In genomic region chr1:153535664-153536585, GRCh38 we compare ENCODE assay signal across 8 cellular contexts. TPM values are rescaled to one million over a fixed set of nuclear protein-coding genes. Genes with fewer than 3 reads are reported as not detected.
A peak's percentile ranks its signal among the peaks of the same experiment; 100 is the strongest.
DNase-seq lines count a peak whose midpoint lies in the region; ATAC-seq and TF ChIP-seq lines count a peak whose summit lies in the region.

Gene S100A6, minus strand, starts transcription at chr1:153535991. Its CDS starts 652 bp downstream, at chr1:153535339.

- TF ChIP-seq POLR2A in Peyer's patch (IDR thresholded peaks at IDR 0.05) = peak; percentile 64 to 72

- H3K36me3 ChIP-seq in Peyer's patch (no peaks in the 10 kb centered on the region), muscle layer of colon (ENCODE audit: insufficient read depth, low read length) (peaks cover 6% of the 10 kb centered on the region)

- DNase-seq in CD4-positive, alpha-beta T cell = peak; percentile 60 to 85 (median 76)
- peak; percentile 80 to 92 (median 92) for DNase-seq in Peyer's patch
- DNase-seq in activated T-helper 1 cell treated with anti-CD3 and anti-CD28 coated beads, Interleukin-12 subunit alpha, Interleukin-12 subunit beta, Interleukin-2, Interleukin-4 antibody, amounts not matched to agents 30 ng/mL and 10 ng/mL and 1 ng/mL, durations not matched to agents 14 hours and 24 hours and 36 hours (ENCODE audit: low spot score) = peak; percentile 76
- peak; percentile 60 to 76 for DNase-seq in stimulated activated CD8-positive, alpha-beta memory T cell treated with anti-CD3 and anti-CD28 coated beads, Interleukin-4, amount 100 ng/mL, for 4 hours (ENCODE audit: low read depth in 2 of 2, low spot score in 1 of 2)

- H3K9me3 ChIP-seq in CD4-positive, alpha-beta T cell (ENCODE audit: control insufficient read depth, low read length) = no peaks in the 10 kb centered on the region
- no peaks in the 10 kb centered on the region for H3K9me3 ChIP-seq in Peyer's patch
- H3K9me3 ChIP-seq in muscle layer of colon (ENCODE audit: low read length) = no peaks in the 10 kb centered on the region

- no peak for TF ChIP-seq CTCF in CD4-positive, alpha-beta T cell (IDR thresholded peaks at IDR 0.05)
- peak in 1 of 6 experiments; percentile 15 for TF ChIP-seq CTCF in Peyer's patch (IDR thresholded peaks at IDR 0.05)

- H3K9me3 Mint-ChIP-seq in CD4-positive, alpha-beta T cell = no peaks in the 10 kb centered on the region
- no peaks in the 10 kb centered on the region for H3K9me3 Mint-ChIP-seq in activated T-helper 1 cell treated with anti-CD3 and anti-CD28 coated beads, Interleukin-12 subunit alpha, Interleukin-12 subunit beta, Interleukin-2, Interleukin-4 antibody, amounts not matched to agents 30 ng/mL and 10 ng/mL and 1 ng/mL, durations not matched to agents 14 hours and 24 hours and 36 hours

- H3K27ac ChIP-seq in CD4-positive, alpha-beta T cell (ENCODE audit: low read depth, low read length) = peak within 1 kb of the TSS; percentile 95
- peak within 1 kb of the TSS; percentile 95 to 99 (median 97) for H3K27ac ChIP-seq in Peyer's patch
- H3K27ac ChIP-seq in muscle layer of colon (ENCODE audit: low read depth, low read length) = peak within 1 kb of the TSS; percentile 98

- peak; percentile 76 for ATAC-seq in CD4-positive, alpha-beta T cell (ENCODE audit: poor library complexity)
- ATAC-seq in HG02678 (IDR thresholded peaks at IDR 0.05; ENCODE audit: unreplicated experiment) (peak; percentile 47), esophagus mucosa (peak; percentile 68), GM18520 (IDR thresholded peaks at IDR 0.05; ENCODE audit: unreplicated experiment) (no peak)

- H3K27me3 Mint-ChIP-seq in CD4-positive, alpha-beta T cell = no peaks in the 10 kb centered on the region
- no peaks in the 10 kb centered on the region for H3K27me3 Mint-ChIP-seq in activated T-helper 1 cell treated with anti-CD3 and anti-CD28 coated beads, Interleukin-12 subunit alpha, Interleukin-12 subunit beta, Interleukin-2, Interleukin-4 antibody, amounts not matched to agents 30 ng/mL and 10 ng/mL and 1 ng/mL, durations not matched to agents 14 hours and 24 hours and 36 hours (ENCODE audit: insufficient read depth)

- H3K4me3 ChIP-seq in Peyer's patch (peak within 1 kb of the TSS; percentile 70 to 89 (median 76)), muscle layer of colon (ENCODE audit: low read depth in 1 of 2, low read length in 2 of 2) (peak within 1 kb of the TSS; percentile 82 to 91)

- intact Hi-C loops in CD4-positive, alpha-beta T cell (cut with DNase I, micrococcal nuclease) = loop anchor here (1.0 to 5.0 kb wide), 2 partner anchors 9 to 136 kb away; partner anchors contain the start of genes S100A4 (in 2 of the 2) and ILF2 (in 1 of the 2)
- intact Hi-C loops in activated T-helper 1 cell treated with anti-CD3 and anti-CD28 coated beads, Interleukin-12 subunit alpha, Interleukin-12 subunit beta, Interleukin-2, Interleukin-4 antibody, amounts not matched to agents 30 ng/mL and 10 ng/mL and 1 ng/mL, durations not matched to agents 14 hours and 24 hours and 36 hours (cut with micrococcal nuclease) = loop anchor here (1.0 to 2.0 kb wide), 5 partner anchors 9 to 135 kb away; partner anchors contain the start of genes ILF2, S100A4 and SNAPIN

- CTCF ChIA-PET in CD4-positive, alpha-beta T cell (lab: Charles Lee) = interaction anchor here (0.5 to 6.0 kb wide), 4 partner anchors 8 to 122 kb away, joined by 3 to 69 read pairs (median 30); partner anchors contain the start of genes S100A4, S100A5 and SNAPIN

- peaks cover 90% of the 10 kb centered on the region for H3K4me1 Mint-ChIP-seq in CD4-positive, alpha-beta T cell (ENCODE audit: low read depth)
- peaks cover 71% of the 10 kb centered on the region for H3K4me1 Mint-ChIP-seq in activated T-helper 1 cell treated with anti-CD3 and anti-CD28 coated beads, Interleukin-12 subunit alpha, Interleukin-12 subunit beta, Interleukin-2, Interleukin-4 antibody, amounts not matched to agents 30 ng/mL and 10 ng/mL and 1 ng/mL, durations not matched to agents 14 hours and 24 hours and 36 hours (ENCODE audit: low read depth)

- peak within 1 kb of the TSS; percentile 99 for H3K27ac Mint-ChIP-seq in CD4-positive, alpha-beta T cell
- H3K27ac Mint-ChIP-seq in activated T-helper 1 cell treated with anti-CD3 and anti-CD28 coated beads, Interleukin-12 subunit alpha, Interleukin-12 subunit beta, Interleukin-2, Interleukin-4 antibody, amounts not matched to agents 30 ng/mL and 10 ng/mL and 1 ng/mL, durations not matched to agents 14 hours and 24 hours and 36 hours = peak within 1 kb of the TSS; percentile 96

- peak within 1 kb of the TSS; percentile 95 for H3K9ac ChIP-seq in muscle layer of colon (ENCODE audit: low read length)

- no peaks in the 10 kb centered on the region for H3K27me3 ChIP-seq in CD4-positive, alpha-beta T cell (ENCODE audit: control insufficient read depth, insufficient read depth, low read length)
- H3K27me3 ChIP-seq in Peyer's patch (no peaks in the 10 kb centered on the region), muscle layer of colon (ENCODE audit: control insufficient read depth in 1 of 2, insufficient read depth in 2 of 2, low read length in 2 of 2) (no peaks in the 10 kb centered on the region)

- H3K4me1 ChIP-seq in Peyer's patch (peaks cover 6 to 68% (median 16%) of the 10 kb centered on the region in 4 donors), muscle layer of colon (ENCODE audit: insufficient read depth, low read length) (peaks cover 47% of the 10 kb centered on the region)

- POLR2A ChIA-PET in CD4-positive, alpha-beta T cell (lab: Charles Lee) = interaction anchor here (0.7 to 6.4 kb wide), 18 partner anchors 8 to 684 kb away, joined by 3 to 246 read pairs (median 4); partner anchors contain the start of genes CHTOP, ILF2, JTB and RPS27

- H3K36me3 Mint-ChIP-seq in CD4-positive, alpha-beta T cell (ENCODE audit: low read depth) = peaks cover 28% of the 10 kb centered on the region
- H3K36me3 Mint-ChIP-seq in activated T-helper 1 cell treated with anti-CD3 and anti-CD28 coated beads, Interleukin-12 subunit alpha, Interleukin-12 subunit beta, Interleukin-2, Interleukin-4 antibody, amounts not matched to agents 30 ng/mL and 10 ng/mL and 1 ng/mL, durations not matched to agents 14 hours and 24 hours and 36 hours (ENCODE audit: low read depth) = peaks cover 10% of the 10 kb centered on the region

- peak within 1 kb of the TSS; percentile 97 for H3K4me3 Mint-ChIP-seq in CD4-positive, alpha-beta T cell
- H3K4me3 Mint-ChIP-seq in activated T-helper 1 cell treated with anti-CD3 and anti-CD28 coated beads, Interleukin-12 subunit alpha, Interleukin-12 subunit beta, Interleukin-2, Interleukin-4 antibody, amounts not matched to agents 30 ng/mL and 10 ng/mL and 1 ng/mL, durations not matched to agents 14 hours and 24 hours and 36 hours = peak within 1 kb of the TSS; percentile 91

RNA-seq across cellular contexts. Expression of gene S100A6, which starts in this region (rescaled TPM):
- total RNA-seq in CD4-positive, alpha-beta T cell = 100 to 1,000 TPM; 172 to 175 TPM
- total RNA-seq in Peyer's patch (100 to 1,000 TPM; 321 to 366 (median 334) TPM), esophagus mucosa (976 TPM)
- total RNA-seq in activated T-helper 1 cell treated with anti-CD3 and anti-CD28 coated beads, Interleukin-12 subunit alpha, Interleukin-12 subunit beta, Interleukin-2, Interleukin-4 antibody, amounts not matched to agents 30 ng/mL and 10 ng/mL and 1 ng/mL, durations not matched to agents 14 hours and 24 hours and 36 hours = 154 and 159 TPM in 2 replicates
